Comparison of ENCODE assay signal across 25 cellular contexts in genomic region chr4:41874873-41875272, GRCh38.
DNase-seq lines count a peak whose midpoint lies in the region; ATAC-seq and TF ChIP-seq lines count a peak whose summit lies in the region.
"Had no signal": no experiment of that assay in that cellular context is flagged by ENCODE, and none has a peak within 500 bp of the region (broad histone marks: within the 10 kb centered on the region; RNA-seq: fewer than 3 reads in every experiment).

No MANE protein-coding gene starts in this region.

- H3K9me3 ChIP-seq in SK-N-SH (no peaks in the 10 kb centered on the region), gastrocnemius medialis (no peaks in the 10 kb centered on the region)
- H3K9me3 ChIP-seq: A549 had no signal

- H3K27me3 Mint-ChIP-seq in glutamatergic neuron (ENCODE audit: unreplicated experiment): peaks cover 31% of the 10 kb centered on the region
- peaks cover 100% of the 10 kb centered on the region for H3K27me3 Mint-ChIP-seq in type B pancreatic cell

- H3K4me3 ChIP-seq in SK-N-SH (ENCODE audit: low read depth in 2 of 2, low read length in 1 of 2) (no peak overlapping the region), gastrocnemius medialis (no peak overlapping the region)
- H3K4me3 ChIP-seq: A549, BLaER1, GM12878 had no signal

- no peaks in the 10 kb centered on the region for H3K79me2 ChIP-seq in SK-N-SH (ENCODE audit: insufficient read depth)

- H3K4me1 ChIP-seq in SK-N-SH (ENCODE audit: control insufficient read depth in 1 of 2, insufficient read depth in 2 of 2, low read depth in 1 of 2, low read length in 1 of 2) (peaks cover 0 to 59% of the 10 kb centered on the region in 2 experiments; a peak in 2 of 4 replicates), gastrocnemius medialis (no peaks in the 10 kb centered on the region)
- H3K4me1 ChIP-seq: A549, BLaER1 had no signal

- no peak for TF ChIP-seq RAD21 in SK-N-SH (IDR thresholded peaks at IDR 0.05; ENCODE audit: low read length)

- H3K27me3 ChIP-seq in SK-N-SH (ENCODE audit: insufficient read depth) (peaks cover 41% of the 10 kb centered on the region), gastrocnemius medialis (peaks cover 71 to 84% (median 80%) of the 10 kb centered on the region in 3 donors)
- H3K27me3 ChIP-seq: BLaER1 had no signal

- H3K9me2 ChIP-seq in SK-N-SH: no peaks in the 10 kb centered on the region

- H3K36me3 ChIP-seq in SK-N-SH (replicated peaks in 1 of 2; ENCODE audit: control insufficient read depth in 1 of 2, insufficient read depth in 2 of 2, low read length in 1 of 2): peaks cover 0 to 10% of the 10 kb centered on the region in 2 experiments
- H3K36me3 ChIP-seq in gastrocnemius medialis: no peaks in the 10 kb centered on the region
- H3K36me3 ChIP-seq: BLaER1 had no signal

- H3K9ac ChIP-seq in SK-N-SH: no peak overlapping the region
- H3K9ac ChIP-seq: BLaER1 had no signal

- H3F3A ChIP-seq in SK-N-SH (replicated peaks; ENCODE audit: insufficient read depth): no peaks in the 10 kb centered on the region

- H3K4me2 ChIP-seq in SK-N-SH: no peak overlapping the region
- H3K4me2 ChIP-seq: A549, BLaER1 had no signal

- H3K4me1 Mint-ChIP-seq in glutamatergic neuron (ENCODE audit: low read depth, unreplicated experiment): peaks cover 30% of the 10 kb centered on the region
- H3K4me1 Mint-ChIP-seq in type B pancreatic cell (ENCODE audit: unreplicated experiment): peaks cover 30% of the 10 kb centered on the region
- H3K4me1 Mint-ChIP-seq: B cell had no signal

- H3K27ac Mint-ChIP-seq in glutamatergic neuron (ENCODE audit: unreplicated experiment) (peak overlapping the region; percentile 96), type B pancreatic cell (no peak overlapping the region)
- H3K27ac Mint-ChIP-seq: B cell; CD14-positive monocyte; CD4-positive, alpha-beta memory T cell; CD4-positive, CD25-positive, alpha-beta regulatory T cell; CD8-positive, alpha-beta memory T cell had no signal

- H3K27ac ChIP-seq in SK-N-SH (ENCODE audit: low read depth in 2 of 2, low read length in 1 of 2) (peak overlapping the region in 1 of 2 experiments; percentile 99; a peak in 2 of 4 replicates), gastrocnemius medialis (no peak overlapping the region)
- H3K27ac ChIP-seq: 22Rv1, A549, BLaER1 had no signal

- no peak for TF ChIP-seq POLR2A in gastrocnemius medialis (IDR thresholded peaks at IDR 0.05)

- H2AFZ ChIP-seq in SK-N-SH (ENCODE audit: low read depth): no peak overlapping the region

- ATAC-seq in SK-N-SH treated with all-trans-retinoic acid at 6 μM for 48 hours: no peak
- no peak for ATAC-seq in gastrocnemius medialis
- ATAC-seq: A549, GM12878 had no signal

- DNase-seq in SK-N-SH (no peak), glutamatergic neuron (no peak), type B pancreatic cell (ENCODE audit: extremely low spot score, unreplicated experiment) (no peak), iPS-NIHi11 (ENCODE audit: low spot score) (no peak), gastrocnemius medialis (no peak)
- DNase-seq: AML-193; C1 segment of cervical spinal cord; CD4-positive, alpha-beta memory T cell; CD4-positive, CD25-positive, alpha-beta regulatory T cell; CD8-positive, alpha-beta memory T cell; COR-L47; DMS 273 treated with DMSO at 0.1 percent for 48 hours; DMS153; DMS53; DMS79; DND-41; EL; GDM1 had no signal

- POLR2A ChIA-PET in SK-N-SH (lab: Yijun Ruan, JAX): interaction anchor here (0.7 to 16.3 kb wide), 11 partner anchors 10 to 187 kb away, joined by 3 to 524 read pairs (median 22); partner anchors contain the start of gene PHOX2B

- no peaks in the 10 kb centered on the region for H4K20me1 ChIP-seq in SK-N-SH (ENCODE audit: insufficient read depth)
- H4K20me1 ChIP-seq: BLaER1 had no signal

- intact Hi-C loops in gastrocnemius medialis (cut with DNase I; ENCODE audit: low total_unique reads): no loop called here

- CTCF ChIA-PET in SK-N-SH (lab: Yijun Ruan, JAX): interaction anchor here (1.0 to 3.3 kb wide), 10 partner anchors 11 to 616 kb away, joined by 3 to 43 read pairs (median 10); partner anchors contain the start of gene PHOX2B

- TF ChIP-seq EP300 in SK-N-SH (IDR thresholded peaks at IDR 0.05; ENCODE audit: borderline replicate concordance in 1 of 2, low read depth in 1 of 2, low read length in 1 of 2): peak in 1 of 2 experiments; percentile 83; a peak in 1 of 4 replicates

- H3K9me3 Mint-ChIP-seq in glutamatergic neuron (ENCODE audit: unreplicated experiment) (peaks cover 23% of the 10 kb centered on the region), type B pancreatic cell (no peaks in the 10 kb centered on the region)
- H3K9me3 Mint-ChIP-seq: CD4-positive, CD25-positive, alpha-beta regulatory T cell; CD8-positive, alpha-beta memory T cell had no signal

- in situ Hi-C loops in gastrocnemius medialis (cut with MboI; ENCODE audit: low sequenced_read_pairs in 4 of 4): loop anchor here in 1 of 4 donors (25.0 kb wide), 1 partner anchor 588 kb away; no protein-coding TSS in a partner anchor

- TF ChIP-seq CTCF in SK-N-SH (IDR thresholded peaks at IDR 0.05): no peak
- no peak for TF ChIP-seq CTCF in glutamatergic neuron (IDR thresholded peaks at IDR 0.05; ENCODE audit: partially characterized antibody, unreplicated experiment)
- TF ChIP-seq CTCF in type B pancreatic cell (conservative IDR thresholded peaks at IDR 0.05): no peak
- TF ChIP-seq CTCF in gastrocnemius medialis (IDR thresholded peaks at IDR 0.05 in 4 of 5, conservative IDR thresholded peaks at IDR 0.05 in 1 of 5): no peak

- H3K4me3 Mint-ChIP-seq in glutamatergic neuron (ENCODE audit: unreplicated experiment): peak overlapping the region; percentile 88
- H3K4me3 Mint-ChIP-seq in type B pancreatic cell: peak overlapping the region; percentile 70
- H3K4me3 Mint-ChIP-seq: B cell; CD4-positive, alpha-beta memory T cell; CD4-positive, CD25-positive, alpha-beta regulatory T cell; CD8-positive, alpha-beta memory T cell had no signal

- H3K36me3 Mint-ChIP-seq in glutamatergic neuron (ENCODE audit: unreplicated experiment): peaks cover 11% of the 10 kb centered on the region
- peaks cover 4% of the 10 kb centered on the region for H3K36me3 Mint-ChIP-seq in type B pancreatic cell
- H3K36me3 Mint-ChIP-seq: CD14-positive monocyte; CD4-positive, alpha-beta memory T cell; CD4-positive, CD25-positive, alpha-beta regulatory T cell; CD8-positive, alpha-beta memory T cell had no signal

TF ChIP-seq in SK-N-SH, 30 proteins besides CTCF, POLR2A, EP300 and RAD21:
- TF ChIP-seq POLR2AphosphoS5 (IDR thresholded peaks at IDR 0.05; ENCODE audit: low read depth, low read length) (no peak), MXI1 (IDR thresholded peaks at IDR 0.05; ENCODE audit: low read depth, low read length) (no peak), GATA2 (CRISPR knock-in tag; IDR thresholded peaks at IDR 0.05) (peak; percentile 61), NFIC (IDR thresholded peaks at IDR 0.05; ENCODE audit: borderline replicate concordance) (no peak), TAF1 (IDR thresholded peaks at IDR 0.05; ENCODE audit: borderline replicate concordance, low read depth, low read length) (no peak)

TF ChIP-seq in SK-N-SH treated with all-trans-retinoic acid at 6 μM for 48 hours, 23 proteins besides CTCF, POLR2A, EP300 and RAD21 (continues in another document):
- no peak for TF ChIP-seq TOX (CRISPR knock-in tag; IDR thresholded peaks at IDR 0.05; ENCODE audit: borderline replicate concordance)
- no peak for TF ChIP-seq ZNF70 (CRISPR knock-in tag; IDR thresholded peaks at IDR 0.05)
- no peak for TF ChIP-seq ZC3H10 (CRISPR knock-in tag; IDR thresholded peaks at IDR 0.05)
- TF ChIP-seq, protein P1, sequence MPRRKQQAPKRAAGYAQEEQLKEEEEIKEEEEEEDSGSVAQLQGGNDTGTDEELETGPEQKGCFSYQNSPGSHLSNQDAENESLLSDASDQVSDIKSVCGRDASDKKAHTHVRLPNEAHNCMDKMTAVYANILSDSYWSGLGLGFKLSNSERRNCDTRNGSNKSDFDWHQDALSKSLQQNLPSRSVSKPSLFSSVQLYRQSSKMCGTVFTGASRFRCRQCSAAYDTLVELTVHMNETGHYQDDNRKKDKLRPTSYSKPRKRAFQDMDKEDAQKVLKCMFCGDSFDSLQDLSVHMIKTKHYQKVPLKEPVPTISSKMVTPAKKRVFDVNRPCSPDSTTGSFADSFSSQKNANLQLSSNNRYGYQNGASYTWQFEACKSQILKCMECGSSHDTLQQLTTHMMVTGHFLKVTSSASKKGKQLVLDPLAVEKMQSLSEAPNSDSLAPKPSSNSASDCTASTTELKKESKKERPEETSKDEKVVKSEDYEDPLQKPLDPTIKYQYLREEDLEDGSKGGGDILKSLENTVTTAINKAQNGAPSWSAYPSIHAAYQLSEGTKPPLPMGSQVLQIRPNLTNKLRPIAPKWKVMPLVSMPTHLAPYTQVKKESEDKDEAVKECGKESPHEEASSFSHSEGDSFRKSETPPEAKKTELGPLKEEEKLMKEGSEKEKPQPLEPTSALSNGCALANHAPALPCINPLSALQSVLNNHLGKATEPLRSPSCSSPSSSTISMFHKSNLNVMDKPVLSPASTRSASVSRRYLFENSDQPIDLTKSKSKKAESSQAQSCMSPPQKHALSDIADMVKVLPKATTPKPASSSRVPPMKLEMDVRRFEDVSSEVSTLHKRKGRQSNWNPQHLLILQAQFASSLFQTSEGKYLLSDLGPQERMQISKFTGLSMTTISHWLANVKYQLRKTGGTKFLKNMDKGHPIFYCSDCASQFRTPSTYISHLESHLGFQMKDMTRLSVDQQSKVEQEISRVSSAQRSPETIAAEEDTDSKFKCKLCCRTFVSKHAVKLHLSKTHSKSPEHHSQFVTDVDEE (CRISPR knock-in tag; IDR thresholded peaks at IDR 0.05): no peak
- no peak for TF ChIP-seq ZFP3 (CRISPR knock-in tag; IDR thresholded peaks at IDR 0.05)
- TF ChIP-seq TCF4 (CRISPR knock-in tag; IDR thresholded peaks at IDR 0.05; ENCODE audit: borderline replicate concordance): no peak
- TF ChIP-seq POU6F1 (CRISPR knock-in tag; IDR thresholded peaks at IDR 0.05; ENCODE audit: borderline replicate concordance, low read depth): no peak
- no peak for TF ChIP-seq CSDC2 (CRISPR knock-in tag; IDR thresholded peaks at IDR 0.05)
